Comparison of ENCODE assay signal across 26 cellular contexts in the genomic region with DNA sequence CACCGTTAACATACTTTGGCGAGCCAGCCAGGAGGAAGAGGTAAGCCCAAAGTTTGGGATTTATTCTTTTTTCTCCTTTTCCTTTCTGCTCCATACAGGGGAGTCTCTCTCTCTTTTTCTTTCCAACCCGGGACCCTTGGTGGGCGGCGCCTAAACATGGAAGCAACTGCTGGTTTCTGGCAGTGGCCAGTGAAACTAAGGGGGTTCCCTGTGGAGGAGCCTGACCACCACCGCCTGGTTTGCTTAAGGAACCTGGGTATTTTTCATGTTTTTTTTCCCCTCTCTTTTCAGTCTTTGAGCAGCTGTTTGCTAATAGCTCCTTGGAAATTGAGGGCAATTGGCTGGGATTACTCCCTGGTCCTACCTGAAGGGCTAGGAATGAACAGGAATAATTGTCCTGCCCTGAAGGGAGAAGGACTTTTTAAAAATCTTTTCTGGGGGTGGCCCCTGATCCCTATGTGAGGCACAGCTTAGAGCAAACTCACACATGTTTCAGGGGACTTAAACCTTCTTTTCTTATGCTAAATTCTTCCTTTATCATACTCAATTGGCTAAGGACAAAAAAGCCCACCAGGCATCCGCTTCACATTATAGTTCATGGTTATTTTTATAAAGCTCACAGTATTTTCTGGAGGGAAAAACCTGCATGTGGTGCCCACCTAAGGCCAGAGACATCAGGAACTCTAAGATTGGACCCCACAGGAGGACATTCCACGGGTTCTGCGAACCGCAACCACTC.
A peak's percentile ranks its signal among the peaks of the same experiment; 100 is the strongest.
DNase-seq lines count a peak whose midpoint lies in the region; ATAC-seq, FAIRE-seq and TF ChIP-seq lines count a peak whose summit lies in the region.
"Had no signal": no experiment of that assay in that cellular context is flagged by ENCODE, and none has a peak within 500 bp of the region (broad histone marks: within the 10 kb centered on the region; RNA-seq: fewer than 3 reads in every experiment).

No MANE protein-coding gene starts in this region.

- DNase-seq in ELF-1 (ENCODE audit: low read depth, low spot score): peak; percentile 18
- DNase-seq in H1 (ENCODE audit: low read depth in 1 of 2, low spot score in 2 of 2): peak in 1 of 2 experiments; percentile 53
- DNase-seq in iPS-NIHi11 (ENCODE audit: low spot score): peak; percentile 39
- no peak for DNase-seq in activated naive CD4-positive, alpha-beta T cell treated with Interleukin-2 at 50 U/mL for 16 hours
- DNase-seq: ACHN; CD4-positive, alpha-beta memory T cell; DND-41; HFFc6; Karpas-422; MV-4-11; NCI-H1105 treated with DMSO at 0.1 percent for 48 hours; NCI-H1694 treated with DMSO at 0.1 percent for 48 hours; NCI-H2081 treated with DMSO at 0.1 percent for 48 hours; NCI-H2171 treated with DMSO at 0.1 percent for 48 hours; NCI-H524 treated with DMSO at 0.1 percent for 48 hours; OCI-M1; SJCRH30 had no signal

- H3K4me1 ChIP-seq in HUES64 (ENCODE audit: insufficient read depth, low read length): peaks cover 5% of the 10 kb centered on the region
- peaks cover 0 to 11% (median 6%) of the 10 kb centered on the region in 4 experiments; a peak in 4 of 7 replicates for H3K4me1 ChIP-seq in H1 (replicated peaks in 1 of 4; ENCODE audit: control insufficient read depth in 3 of 4, insufficient read depth in 4 of 4, low read length in 3 of 4)
- H3K4me1 ChIP-seq: BLaER1, SJCRH30 had no signal

- WGBS in HUES64: 52% methylated on average over 9 of the region's 10 CpGs
- WGBS in H1 (ENCODE audit: extremely low coverage in 1 of 2, insufficient coverage in 1 of 2, insufficient read length in 1 of 2, insufficient replicate concordance in 2 of 2, low coverage in 1 of 2, low lambda C conversion rate in 2 of 2, missing lambda C conversion rate in 1 of 2), 2 experiments: 62% methylated on average over 10 of the region's 10 CpGs; no CpG with 5 or more reads in 1 of the 2 experiments

- TF ChIP-seq POLR2A in H1 (IDR thresholded peaks at IDR 0.05; ENCODE audit: control extremely low read depth in 1 of 2, low read depth in 2 of 2, low read length in 2 of 2): no peak

- no peaks in the 10 kb centered on the region for H4K20me1 ChIP-seq in H1 (replicated peaks in 1 of 2; ENCODE audit: control insufficient read depth in 1 of 2, insufficient read depth in 2 of 2, low read length in 2 of 2)
- H4K20me1 ChIP-seq: BLaER1 had no signal

- H3K56ac ChIP-seq in H1 (replicated peaks; ENCODE audit: insufficient read length, low read depth, low read length): no peak overlapping the region

- H3K4me3 ChIP-seq in HUES64 (ENCODE audit: low read length) (no peak overlapping the region), H1 (ENCODE audit: extremely low read depth in 1 of 4, insufficient read depth in 2 of 4, low read depth in 3 of 4, low read length in 4 of 4) (no peak overlapping the region; a peak in 1 of 8 replicates)
- H3K4me3 ChIP-seq: BLaER1, SJCRH30 had no signal

- H3K9me3 ChIP-seq in HUES64 (ENCODE audit: insufficient read depth, low read depth, low read length): peaks cover 7% of the 10 kb centered on the region; the same call in 1 of the 2 replicates
- H3K9me3 ChIP-seq in H1 (ENCODE audit: insufficient read depth in 2 of 2, low read depth in 1 of 2, low read length in 1 of 2): peaks cover 8 to 10% of the 10 kb centered on the region in 2 experiments
- H3K9me3 ChIP-seq: BLaER1, SJCRH30 had no signal

- POLR2A ChIA-PET in H1 (lab: Charles Lee; ENCODE audit: partially characterized antibody): no interaction called here

- H3K79me1 ChIP-seq in H1 (ENCODE audit: low read depth, low read length): no peaks in the 10 kb centered on the region

- H4K8ac ChIP-seq in H1 (ENCODE audit: extremely low read depth, insufficient read depth, low read length): no peak overlapping the region

- no peak for TF ChIP-seq CTCF in H1 (IDR thresholded peaks at IDR 0.05; ENCODE audit: control extremely low read depth in 1 of 3, insufficient read depth in 1 of 3, low read depth in 1 of 3, low read length in 3 of 3)

- H2BK20ac ChIP-seq in H1 (ENCODE audit: low read length): peak overlapping the region; percentile 80; the same call in 1 of the 2 replicates

- H3K79me2 ChIP-seq in H1 (ENCODE audit: control insufficient read depth in 1 of 2, insufficient read depth in 2 of 2, low read length in 2 of 2): no peaks in the 10 kb centered on the region

- TF ChIP-seq EP300 in H1 (IDR thresholded peaks at IDR 0.05; ENCODE audit: borderline replicate concordance in 1 of 2, low read depth in 2 of 2, low read length in 2 of 2): no peak; a peak in 1 of 3 replicates

- H2BK15ac ChIP-seq in H1 (ENCODE audit: low read length): no peak overlapping the region

- no peaks in the 10 kb centered on the region for H3K27me3 ChIP-seq in HUES64 (ENCODE audit: insufficient read depth, low read length)
- no peaks in the 10 kb centered on the region for H3K27me3 ChIP-seq in H1 (replicated peaks in 1 of 4; ENCODE audit: control insufficient read depth in 3 of 4, extremely low read depth in 1 of 4, insufficient read depth in 3 of 4, low read length in 3 of 4)
- H3K27me3 ChIP-seq: BLaER1, SJCRH30 had no signal

- H2BK5ac ChIP-seq in H1 (ENCODE audit: low read depth, low read length): peak overlapping the region; percentile 88

- peak; percentile 93 for FAIRE-seq in H1 (lab: Jason Lieb, UNC)
- FAIRE-seq: GM12891, HTR-8/SVneo, RCC 7860 had no signal

- ATAC-seq in HG02588 (IDR thresholded peaks at IDR 0.05; ENCODE audit: unreplicated experiment) (no peak), GM21447 (IDR thresholded peaks at IDR 0.05; ENCODE audit: unreplicated experiment) (no peak), HG02642 (IDR thresholded peaks at IDR 0.05; ENCODE audit: poor library complexity, unreplicated experiment) (no peak)

- H3K9ac ChIP-seq in HUES64 (ENCODE audit: low read depth, low read length) (peak overlapping the region; percentile 21; the same call in 1 of the 2 replicates), H1 (replicated peaks in 1 of 4; ENCODE audit: extremely low read depth in 1 of 4, low read depth in 3 of 4, low read length in 3 of 4) (no peak overlapping the region)
- H3K9ac ChIP-seq: BLaER1 had no signal

- H3K23me2 ChIP-seq in H1 (ENCODE audit: low read depth, low read length): no peaks in the 10 kb centered on the region

- peak overlapping the region; percentile 66; the same call in 1 of the 2 replicates for H3K18ac ChIP-seq in H1 (ENCODE audit: extremely low read depth, low read length)

- H3K4ac ChIP-seq in H1 (replicated peaks; ENCODE audit: insufficient read length, low read depth, low read length): no peak overlapping the region

- peak overlapping the region in 1 of 2 experiments; percentile 43; a peak in 3 of 4 replicates for H3K4me2 ChIP-seq in H1 (ENCODE audit: insufficient read depth in 1 of 2, low read depth in 2 of 2, low read length in 2 of 2)
- H3K4me2 ChIP-seq: BLaER1 had no signal

- H4K91ac ChIP-seq in H1 (replicated peaks; ENCODE audit: insufficient read length, low read length): no peak overlapping the region

- 0 out of 2 replicates have a peak overlapping the region, but pooled peaks have one; percentile 50 for H2BK12ac ChIP-seq in H1 (ENCODE audit: low read depth, low read length)

- H3K23ac ChIP-seq in H1 (ENCODE audit: insufficient read length): no peak overlapping the region

- H2BK120ac ChIP-seq in H1 (replicated peaks; ENCODE audit: low read depth, low read length): no peak overlapping the region

- no peak overlapping the region for H2AK5ac ChIP-seq in H1 (ENCODE audit: low read depth, low read length)

- H3K14ac ChIP-seq in H1 (ENCODE audit: insufficient read length): no peak overlapping the region

- H4K5ac ChIP-seq in H1 (ENCODE audit: insufficient read length, low read depth, low read length): no peak overlapping the region

- H3K27ac ChIP-seq in HUES64 (ENCODE audit: low read depth, low read length): peak overlapping the region; percentile 97
- H3K27ac ChIP-seq in H1 (ENCODE audit: low read depth, low read length): peak overlapping the region; percentile 66
- H3K27ac ChIP-seq: 22Rv1, BLaER1, SJCRH30 had no signal

- H3K36me3 ChIP-seq in HUES64 (ENCODE audit: insufficient read depth, low read length) (no peaks in the 10 kb centered on the region), H1 (ENCODE audit: control insufficient read depth in 2 of 4, insufficient read depth in 4 of 4, low read length in 3 of 4) (peaks cover 0 to 3% (median 0%) of the 10 kb centered on the region in 4 experiments; a peak in 2 of 8 replicates)
- H3K36me3 ChIP-seq: BLaER1, SJCRH30 had no signal

- H2AFZ ChIP-seq in H1 (ENCODE audit: low read length): no peak overlapping the region

- no peak for TF ChIP-seq RAD21 in H1 (IDR thresholded peaks at IDR 0.05 in 1 of 2, conservative IDR thresholded peaks at IDR 0.05 in 1 of 2; ENCODE audit: low read depth in 2 of 2, low read length in 2 of 2)

- CTCF ChIA-PET in H1 (lab: Charles Lee; ENCODE audit: partially characterized antibody): interaction anchor here (0.7 kb wide), 1 partner anchor 35 kb away, joined by 3 read pairs; no protein-coding TSS in a partner anchor

TF ChIP-seq in H1, 55 proteins besides CTCF, POLR2A, EP300 and RAD21 (continues in another document):
- no peak for TF ChIP-seq EGR1 (IDR thresholded peaks at IDR 0.05; ENCODE audit: borderline replicate concordance, low read depth, low read length)
- TF ChIP-seq SP2 (IDR thresholded peaks at IDR 0.05; ENCODE audit: low read length): no peak
- TF ChIP-seq FOSL1 (IDR thresholded peaks at IDR 0.05; ENCODE audit: insufficient read depth, low read depth, low read length): no peak
- no peak for TF ChIP-seq CBX5 (IDR thresholded peaks at IDR 0.05; ENCODE audit: low read depth, low read length)
- TF ChIP-seq, protein P1, sequence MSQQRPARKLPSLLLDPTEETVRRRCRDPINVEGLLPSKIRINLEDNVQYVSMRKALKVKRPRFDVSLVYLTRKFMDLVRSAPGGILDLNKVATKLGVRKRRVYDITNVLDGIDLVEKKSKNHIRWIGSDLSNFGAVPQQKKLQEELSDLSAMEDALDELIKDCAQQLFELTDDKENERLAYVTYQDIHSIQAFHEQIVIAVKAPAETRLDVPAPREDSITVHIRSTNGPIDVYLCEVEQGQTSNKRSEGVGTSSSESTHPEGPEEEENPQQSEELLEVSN (IDR thresholded peaks at IDR 0.05): peak; percentile 86
- no peak for TF ChIP-seq ZNF274 (IDR thresholded peaks at IDR 0.05; ENCODE audit: borderline replicate concordance, extremely low read depth, low read length)
- TF ChIP-seq BCL11A (IDR thresholded peaks at IDR 0.05; ENCODE audit: low read depth in 2 of 2, low read length in 2 of 2): peak in 1 of 2 experiments; percentile 33
- 0 out of 2 replicates have a peak, but pooled peaks have one; percentile 21 for TF ChIP-seq CHD2 (IDR thresholded peaks at IDR 0.05; ENCODE audit: low read length)
- 0 out of 2 replicates have a peak, but pooled peaks have one; percentile 71 for TF ChIP-seq TEAD4 (IDR thresholded peaks at IDR 0.05; ENCODE audit: low read depth, low read length)
- no peak for TF ChIP-seq KDM5A (IDR thresholded peaks at IDR 0.05; ENCODE audit: low read length)
- no peak for TF ChIP-seq CBX8 (IDR thresholded peaks at IDR 0.05; ENCODE audit: borderline replicate concordance, low read depth, low read length)
- no peak for TF ChIP-seq SAP30 (IDR thresholded peaks at IDR 0.05; ENCODE audit: insufficient read depth, insufficient replicate concordance, low read length)
- TF ChIP-seq TCF12 (IDR thresholded peaks at IDR 0.05; ENCODE audit: low read depth, low read length): 0 out of 2 replicates have a peak, but pooled peaks have one; percentile 38
